Comparison of ENCODE assay signal across 19 cellular contexts in the genomic region with DNA sequence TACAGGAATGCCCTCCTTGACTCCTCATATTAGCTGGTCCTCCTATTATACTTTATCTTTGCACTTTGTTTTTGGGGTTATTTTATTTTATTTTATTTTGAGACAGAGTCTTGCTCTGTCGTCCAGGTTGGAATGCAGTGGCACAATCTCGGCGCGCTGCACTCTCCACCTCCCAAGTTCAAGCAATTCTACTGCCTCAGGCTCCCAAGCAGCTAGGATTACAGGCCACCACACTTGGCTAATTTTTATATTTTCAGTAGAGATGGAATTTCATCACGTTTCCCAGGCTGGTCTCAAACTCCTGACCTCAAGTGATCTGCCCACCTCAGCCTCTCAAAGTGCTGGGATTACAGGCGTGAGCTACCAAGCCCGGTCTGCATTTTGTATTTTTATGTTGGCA.
"Had no signal": no experiment of that assay in that cellular context is flagged by ENCODE, and none has a peak within 500 bp of the region (broad histone marks: within the 10 kb centered on the region; RNA-seq: fewer than 3 reads in every experiment).

No MANE protein-coding gene starts in this region.

- H3K4me3 ChIP-seq: K562, MG63 had no signal

- H3K36me3 ChIP-seq: MG63 had no signal

- DNase-seq: MG63, NCI-H1092 treated with DMSO at 0.1 percent for 48 hours, NCI-H1436, NCI-H187, NCI-H2029, NCI-H2081 treated with DMSO at 0.1 percent for 48 hours, NCI-H2171, NCI-H2227 treated with DMSO at 0.1 percent for 48 hours, NCI-H524, NCI-H526 treated with DMSO at 0.1 percent for 48 hours, NCI-H748 treated with DMSO at 0.1 percent for 48 hours, PC-3, SHP77, SK-N-SH, SW 1271, T-cell had no signal

- H3K9me2 ChIP-seq: SK-N-SH had no signal

- H3K9me3 ChIP-seq: MG63, SK-N-SH had no signal

- H3K4me2 ChIP-seq: SK-N-SH had no signal

- H3K9ac ChIP-seq: SK-N-SH had no signal

- H3K27ac ChIP-seq: HL-60, RWPE1 had no signal
